ENCODE assay signal across 21 cellular contexts in the genomic region with DNA sequence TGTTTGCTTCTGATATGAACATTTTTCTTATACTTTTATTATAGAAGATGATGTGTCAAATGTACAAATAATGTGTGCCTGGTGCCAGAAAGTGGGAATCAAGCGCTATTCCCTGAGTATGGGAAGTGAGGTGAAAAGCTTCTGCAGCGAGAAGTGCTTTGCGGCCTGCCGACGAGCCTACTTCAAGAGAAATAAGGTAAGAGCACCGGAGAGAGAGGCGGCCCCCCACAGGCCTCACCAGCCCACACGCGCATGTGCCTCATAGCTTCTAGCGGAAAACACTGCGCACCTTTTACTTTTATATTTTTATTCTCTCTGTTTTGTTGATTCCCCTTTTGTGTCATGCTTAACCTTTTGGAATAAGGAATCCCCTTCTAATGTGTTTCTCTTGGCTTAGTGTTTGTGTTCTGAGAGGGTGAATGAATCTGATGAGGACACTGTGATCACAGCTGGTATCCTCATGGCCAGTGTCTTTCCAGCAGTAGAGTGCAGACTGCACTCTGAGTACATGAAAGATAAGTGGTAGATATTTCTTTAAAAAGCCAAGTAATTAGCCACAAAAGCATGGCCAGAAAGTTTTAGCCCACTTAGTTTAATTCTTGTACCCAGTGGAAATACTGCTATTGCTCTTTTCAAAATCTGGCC. TPM values are rescaled to one million over a fixed set of nuclear protein-coding genes. Genes with fewer than 3 reads are reported as not detected.
DNase-seq lines count a peak whose midpoint lies in the region; ATAC-seq and TF ChIP-seq lines count a peak whose summit lies in the region.
"Had no signal": no experiment of that assay in that cellular context is flagged by ENCODE, and none has a peak within 500 bp of the region (broad histone marks: within the 10 kb centered on the region; RNA-seq: fewer than 3 reads in every experiment).

No MANE protein-coding gene starts in this region.

- H3K4me1 Mint-ChIP-seq in endodermal cell = peaks cover 13% of the 10 kb centered on the region
- H3K4me1 Mint-ChIP-seq in neural crest cell = peaks cover 76% of the 10 kb centered on the region

- no peak for DNase-seq in left ventricle myocardium superior
- no peak for DNase-seq in Right ventricle myocardium superior
- DNase-seq in endodermal cell = peak; percentile 54
- DNase-seq in neural crest cell (ENCODE audit: low read depth, low spot score) = no peak
- DNase-seq in ovary = no peak
- DNase-seq in T-helper 9 cell = no peak
- DNase-seq in effector CD4-positive, alpha-beta T cell = no peak
- DNase-seq: Caco-2; CD4-positive, alpha-beta T cell; HFFc6; KBM-7; NCI-H1105; NCI-H2081; NCI-H510A treated with DMSO at 0.1 percent for 48 hours; NCI-H774; PC-9 had no signal

- WGBS in endodermal cell (ENCODE audit: insufficient coverage in 1 of 2, insufficient read length in 1 of 2), 2 experiments = 84 to 90% methylated on average over 5 to 11 of the region's 11 CpGs
- WGBS in ovary, 3 donors = 94 to 97% (median 96%) methylated on average over 11 of the region's 11 CpGs

- H3K36me3 Mint-ChIP-seq in endodermal cell (ENCODE audit: low read depth) (no peaks in the 10 kb centered on the region), neural crest cell (ENCODE audit: low read depth) (peaks cover 2% of the 10 kb centered on the region)

- no peaks in the 10 kb centered on the region for H3K27me3 ChIP-seq in endodermal cell (ENCODE audit: control insufficient read depth, insufficient read depth, low read length, poor library complexity, severe bottlenecking)
- no peaks in the 10 kb centered on the region for H3K27me3 ChIP-seq in ovary
- H3K27me3 ChIP-seq: BE2C had no signal

- H3K4me3 ChIP-seq in endodermal cell (ENCODE audit: low read length) (no peak overlapping the region), ovary (no peak overlapping the region)
- H3K4me3 ChIP-seq: GM12878, PC-9 had no signal

- no peaks in the 10 kb centered on the region for H3K9me3 Mint-ChIP-seq in endodermal cell
- no peaks in the 10 kb centered on the region for H3K9me3 Mint-ChIP-seq in neural crest cell
- H3K9me3 Mint-ChIP-seq: CD4-positive, alpha-beta T cell; HFFc6 had no signal

- ATAC-seq in left ventricle myocardium superior = peak; percentile 54
- ATAC-seq in Right ventricle myocardium superior (ENCODE audit: poor library complexity) = no peak
- ATAC-seq in GM18873 (IDR thresholded peaks at IDR 0.05; ENCODE audit: low FRiP score, unreplicated experiment) = no peak
- ATAC-seq: GM12878, HepG2 had no signal

- H3K36me3 ChIP-seq in endodermal cell (ENCODE audit: control insufficient read depth, insufficient read depth, low read length) = no peaks in the 10 kb centered on the region
- no peaks in the 10 kb centered on the region for H3K36me3 ChIP-seq in ovary

- H3K9me3 ChIP-seq in endodermal cell (ENCODE audit: control insufficient read depth, low read length) (no peaks in the 10 kb centered on the region), ovary (no peaks in the 10 kb centered on the region)
- H3K9me3 ChIP-seq: BE2C, Caco-2 had no signal

- H3K4me1 ChIP-seq in endodermal cell (ENCODE audit: control insufficient read depth, insufficient read depth, low read length) (no peaks in the 10 kb centered on the region), ovary (ENCODE audit: insufficient read depth) (peaks cover 3% of the 10 kb centered on the region)

- H3K4me3 Mint-ChIP-seq in endodermal cell (no peak overlapping the region), neural crest cell (no peak overlapping the region)
- H3K4me3 Mint-ChIP-seq: CD4-positive, alpha-beta T cell; HFFc6 had no signal

- H3K27me3 Mint-ChIP-seq in endodermal cell (ENCODE audit: insufficient read depth) (no peaks in the 10 kb centered on the region), neural crest cell (ENCODE audit: low read depth) (no peaks in the 10 kb centered on the region)

- TF ChIP-seq EP300 in ovary (IDR thresholded peaks at IDR 0.05) = no peak

- intact Hi-C loops in left ventricle myocardium superior (cut with micrococcal nuclease) = no loop called here
- intact Hi-C loops in Right ventricle myocardium superior (cut with DNase I) = no loop called here
- intact Hi-C loops in ovary (cut with DNase I) = no loop called here

- no peak overlapping the region for H3K9ac ChIP-seq in endodermal cell (ENCODE audit: extremely low read depth, low read length, poor library complexity, severe bottlenecking)

- H3K27ac ChIP-seq in endodermal cell (ENCODE audit: low read depth, low read length) = no peak overlapping the region
- H3K27ac ChIP-seq in ovary = no peak overlapping the region
- H3K27ac ChIP-seq: PC-9, RWPE1 had no signal

- TF ChIP-seq CTCF in endodermal cell (conservative IDR thresholded peaks at IDR 0.05) (no peak), neural crest cell (conservative IDR thresholded peaks at IDR 0.05) (no peak), ovary (IDR thresholded peaks at IDR 0.05) (no peak)

- no peak for TF ChIP-seq POLR2A in ovary (IDR thresholded peaks at IDR 0.05)

- no peak overlapping the region for H3K27ac Mint-ChIP-seq in endodermal cell
- peak overlapping the region; percentile 46 for H3K27ac Mint-ChIP-seq in neural crest cell (ENCODE audit: unreplicated experiment)
- H3K27ac Mint-ChIP-seq: CD4-positive, alpha-beta T cell; HFFc6 had no signal

RNA-seq across cellular contexts. Expression of a gene that starts 43.6 kb away (rescaled TPM):
- 15.3 TPM for total RNA-seq in left ventricle myocardium superior
- total RNA-seq in Right ventricle myocardium superior = 15.6 TPM
- total RNA-seq in endodermal cell = 1 to 10 TPM; 1.5 to 1.9 TPM
- 11.8 TPM for polyA plus RNA-seq in endodermal cell (2013, experiment 1 of 2)
- 14.2 TPM for polyA plus RNA-seq in endodermal cell (2013, experiment 2 of 2)
- 23.0 and 24.0 TPM in 2 replicates for total RNA-seq in neural crest cell
- 10 to 100 TPM in 6 of 7 donors, 1 to 10 TPM in 1; 8.7 to 31.3 (median 28.5) TPM for total RNA-seq in ovary
- 10 to 100 TPM; 11.3 to 20.7 TPM for polyA plus RNA-seq in ovary
- total RNA-seq: Caco-2 had no signal
